In the genomic region with DNA sequence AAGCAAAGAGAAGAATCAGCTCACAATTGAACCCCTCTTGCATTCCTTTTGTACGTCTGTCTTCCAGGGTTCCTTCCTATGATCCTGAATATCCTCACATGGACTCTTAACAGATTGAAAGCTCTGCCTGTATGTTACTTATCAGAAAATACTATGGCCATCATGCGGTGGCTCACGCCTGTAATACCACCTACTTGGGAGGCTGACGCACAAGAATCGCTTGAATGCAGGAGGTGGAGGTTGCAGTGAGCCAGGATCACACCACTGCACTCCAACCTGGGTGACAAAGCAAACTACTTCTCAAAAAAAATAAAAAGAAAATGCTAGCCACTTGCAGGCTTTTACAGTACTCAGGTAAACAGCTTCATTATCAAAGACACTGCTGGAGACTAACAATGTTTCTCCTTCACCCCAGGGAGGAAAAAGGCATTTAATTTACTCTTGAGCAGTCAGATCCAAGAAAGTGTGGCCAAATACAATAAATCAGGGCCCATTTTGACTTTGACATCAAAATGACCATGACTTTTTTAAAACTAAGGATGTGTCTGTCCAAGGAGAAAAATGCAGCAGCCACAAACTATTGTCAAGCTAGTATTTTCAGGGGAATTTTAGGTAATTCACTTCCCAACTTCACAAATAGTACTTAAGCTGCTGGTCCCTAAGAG, we compare ENCODE assay signal across 19 cellular contexts. TPM values are rescaled to one million over a fixed set of nuclear protein-coding genes. Genes with fewer than 3 reads are reported as not detected.
A peak's percentile ranks its signal among the peaks of the same experiment; 100 is the strongest.
DNase-seq lines count a peak whose midpoint lies in the region; ATAC-seq and TF ChIP-seq lines count a peak whose summit lies in the region.
"Had no signal": no experiment of that assay in that cellular context is flagged by ENCODE, and none has a peak within 500 bp of the region (broad histone marks: within the 10 kb centered on the region; RNA-seq: fewer than 3 reads in every experiment).

No MANE protein-coding gene starts in this region.

- peaks cover 32% of the 10 kb centered on the region for H3F3A ChIP-seq in smooth muscle cell (ENCODE audit: low read depth)

- peaks cover 95% of the 10 kb centered on the region for H3K79me2 ChIP-seq in smooth muscle cell (ENCODE audit: low read depth)

- peak overlapping the region; percentile 33 for H3K27ac Mint-ChIP-seq in activated naive CD4-positive, alpha-beta T cell treated with anti-CD3 and anti-CD28 coated beads, Interleukin-2, amount 50 U/mL, for 24 hours
- no peak overlapping the region for H3K27ac Mint-ChIP-seq in activated naive CD4-positive, alpha-beta T cell treated with anti-CD3 and anti-CD28 coated beads for 36 hours

- CTCF ChIA-PET in activated naive CD4-positive, alpha-beta T cell treated with anti-CD3 and anti-CD28 coated beads for 36 hours (lab: Charles Lee): interaction anchor here (1.0 to 9.3 kb wide), 3 partner anchors 7 to 31 kb away, joined by 3 to 63 read pairs (median 14); a partner anchor contains a TSS

- no peak overlapping the region for H2AFZ ChIP-seq in smooth muscle cell (ENCODE audit: low read depth)
- H2AFZ ChIP-seq: GM23248 had no signal

- DNase-seq in activated naive CD4-positive, alpha-beta T cell treated with anti-CD3 and anti-CD28 coated beads for 36 hours: no peak
- DNase-seq in NCI-H2227 (lab: John Stamatoyannopoulos, UW; ENCODE audit: unreplicated experiment): peak; percentile 15
- DNase-seq in smooth muscle cell (lab: John Stamatoyannopoulos, UW; ENCODE audit: unreplicated experiment): no peak
- DNase-seq in NCI-H526 (lab: John Stamatoyannopoulos, UW): no peak
- DNase-seq: 8988T, DMS153, GM23248, NCI-H2081 treated with DMSO at 0.1 percent for 48 hours, NCI-H446, NCI-H774, SHP77 had no signal

- H3K9me3 ChIP-seq in iPS-18a (ENCODE audit: control insufficient read depth, low read depth, low read length): no peaks in the 10 kb centered on the region
- H3K9me3 ChIP-seq in smooth muscle cell (replicated peaks; ENCODE audit: low read depth): no peaks in the 10 kb centered on the region

- H3K36me3 ChIP-seq in iPS-18a (ENCODE audit: control insufficient read depth, low read depth, low read length) (no peaks in the 10 kb centered on the region), smooth muscle cell (ENCODE audit: low read depth) (no peaks in the 10 kb centered on the region)

- H3K4me3 ChIP-seq in iPS-18a (ENCODE audit: low read length) (peak overlapping the region; percentile 7), smooth muscle cell (no peak overlapping the region)
- H3K4me3 ChIP-seq: BLaER1 treated with 17β-estradiol and CSF1 and Interleukin-3, amounts not matched to agents 10 nM and 100 nM; GM23248 had no signal

- intact Hi-C loops in activated naive CD4-positive, alpha-beta T cell treated with anti-CD3 and anti-CD28 coated beads for 36 hours (cut with micrococcal nuclease): no loop called here

- TF ChIP-seq CTCF in smooth muscle cell (IDR thresholded peaks at IDR 0.05; ENCODE audit: borderline replicate concordance, insufficient read depth, poor library complexity, severe bottlenecking): no peak

- peaks cover 100% of the 10 kb centered on the region for H4K20me1 ChIP-seq in smooth muscle cell (ENCODE audit: low read depth)

- H3K4me1 Mint-ChIP-seq in activated naive CD4-positive, alpha-beta T cell treated with anti-CD3 and anti-CD28 coated beads, Interleukin-2, amount 50 U/mL, for 24 hours: peaks cover 47% of the 10 kb centered on the region
- H3K4me1 Mint-ChIP-seq in activated naive CD4-positive, alpha-beta T cell treated with anti-CD3 and anti-CD28 coated beads for 36 hours (ENCODE audit: low read depth): peaks cover 54% of the 10 kb centered on the region

- H3K4me3 Mint-ChIP-seq in activated naive CD4-positive, alpha-beta T cell treated with anti-CD3 and anti-CD28 coated beads, Interleukin-2, amount 50 U/mL, for 24 hours: no peak overlapping the region
- H3K4me3 Mint-ChIP-seq in activated naive CD4-positive, alpha-beta T cell treated with anti-CD3 and anti-CD28 coated beads for 36 hours: no peak overlapping the region

- no peaks in the 10 kb centered on the region for H3K9me3 Mint-ChIP-seq in activated naive CD4-positive, alpha-beta T cell treated with anti-CD3 and anti-CD28 coated beads, Interleukin-2, amount 50 U/mL, for 24 hours
- H3K9me3 Mint-ChIP-seq in activated naive CD4-positive, alpha-beta T cell treated with anti-CD3 and anti-CD28 coated beads for 36 hours: peaks cover 2% of the 10 kb centered on the region

- peaks cover 37% of the 10 kb centered on the region for H3K4me1 ChIP-seq in iPS-18a (ENCODE audit: control insufficient read depth, low read depth, low read length)
- H3K4me1 ChIP-seq in smooth muscle cell (ENCODE audit: low read depth): peaks cover 45% of the 10 kb centered on the region

- peaks cover 3% of the 10 kb centered on the region for H3K36me3 Mint-ChIP-seq in activated naive CD4-positive, alpha-beta T cell treated with anti-CD3 and anti-CD28 coated beads, Interleukin-2, amount 50 U/mL, for 24 hours
- peaks cover 5% of the 10 kb centered on the region for H3K36me3 Mint-ChIP-seq in activated naive CD4-positive, alpha-beta T cell treated with anti-CD3 and anti-CD28 coated beads for 36 hours (ENCODE audit: low read depth)
- H3K36me3 Mint-ChIP-seq: IgD-negative memory B cell had no signal

- H3K9ac ChIP-seq in iPS-18a (ENCODE audit: low read length) (no peak overlapping the region), smooth muscle cell (ENCODE audit: low read depth) (no peak overlapping the region)
- H3K9ac ChIP-seq: BLaER1 treated with 17β-estradiol and CSF1 and Interleukin-3, amounts not matched to agents 10 nM and 100 nM; GM23248 had no signal

- H3K27me3 Mint-ChIP-seq in activated naive CD4-positive, alpha-beta T cell treated with anti-CD3 and anti-CD28 coated beads, Interleukin-2, amount 50 U/mL, for 24 hours: no peaks in the 10 kb centered on the region
- H3K27me3 Mint-ChIP-seq in activated naive CD4-positive, alpha-beta T cell treated with anti-CD3 and anti-CD28 coated beads for 36 hours (ENCODE audit: low read depth): no peaks in the 10 kb centered on the region
- H3K27me3 Mint-ChIP-seq: IgD-negative memory B cell had no signal

- WGBS in smooth muscle cell (ENCODE audit: low lambda C conversion rate): 94% methylated on average over 5 of the region's 5 CpGs

- H3K4me2 ChIP-seq in smooth muscle cell: peak overlapping the region; percentile 42

- no peak for ATAC-seq in HG03460 (IDR thresholded peaks at IDR 0.05; ENCODE audit: unreplicated experiment)
- no peak for ATAC-seq in HG02870 (IDR thresholded peaks at IDR 0.05; ENCODE audit: unreplicated experiment)
- ATAC-seq: Panc1, SK-N-SH treated with all-trans-retinoic acid at 6 μM for 48 hours had no signal

- H3K27ac ChIP-seq in iPS-18a (ENCODE audit: low read length): no peak overlapping the region
- peak overlapping the region; percentile 35 for H3K27ac ChIP-seq in smooth muscle cell (ENCODE audit: low read depth)
- H3K27ac ChIP-seq: BLaER1 treated with 17β-estradiol and CSF1 and Interleukin-3, amounts not matched to agents 10 nM and 100 nM; GM23248 had no signal

- H3K27me3 ChIP-seq in iPS-18a (ENCODE audit: control insufficient read depth, insufficient read depth, low read length) (no peaks in the 10 kb centered on the region), smooth muscle cell (ENCODE audit: low read depth) (no peaks in the 10 kb centered on the region)
- H3K27me3 ChIP-seq: BLaER1 treated with 17β-estradiol and CSF1 and Interleukin-3, amounts not matched to agents 10 nM and 100 nM had no signal

RNA-seq across cellular contexts. Expression of a gene that starts 27.3 kb away (rescaled TPM):
- 10 to 100 TPM; 20.8 to 22.8 TPM for total RNA-seq in activated naive CD4-positive, alpha-beta T cell treated with anti-CD3 and anti-CD28 coated beads for 36 hours
- 189 and 215 TPM in 2 replicates for total RNA-seq in smooth muscle cell
- 153 TPM in 2 replicates for polyA plus RNA-seq in smooth muscle cell
